8 cellular contexts compared by ENCODE assay signal in the genomic region with DNA sequence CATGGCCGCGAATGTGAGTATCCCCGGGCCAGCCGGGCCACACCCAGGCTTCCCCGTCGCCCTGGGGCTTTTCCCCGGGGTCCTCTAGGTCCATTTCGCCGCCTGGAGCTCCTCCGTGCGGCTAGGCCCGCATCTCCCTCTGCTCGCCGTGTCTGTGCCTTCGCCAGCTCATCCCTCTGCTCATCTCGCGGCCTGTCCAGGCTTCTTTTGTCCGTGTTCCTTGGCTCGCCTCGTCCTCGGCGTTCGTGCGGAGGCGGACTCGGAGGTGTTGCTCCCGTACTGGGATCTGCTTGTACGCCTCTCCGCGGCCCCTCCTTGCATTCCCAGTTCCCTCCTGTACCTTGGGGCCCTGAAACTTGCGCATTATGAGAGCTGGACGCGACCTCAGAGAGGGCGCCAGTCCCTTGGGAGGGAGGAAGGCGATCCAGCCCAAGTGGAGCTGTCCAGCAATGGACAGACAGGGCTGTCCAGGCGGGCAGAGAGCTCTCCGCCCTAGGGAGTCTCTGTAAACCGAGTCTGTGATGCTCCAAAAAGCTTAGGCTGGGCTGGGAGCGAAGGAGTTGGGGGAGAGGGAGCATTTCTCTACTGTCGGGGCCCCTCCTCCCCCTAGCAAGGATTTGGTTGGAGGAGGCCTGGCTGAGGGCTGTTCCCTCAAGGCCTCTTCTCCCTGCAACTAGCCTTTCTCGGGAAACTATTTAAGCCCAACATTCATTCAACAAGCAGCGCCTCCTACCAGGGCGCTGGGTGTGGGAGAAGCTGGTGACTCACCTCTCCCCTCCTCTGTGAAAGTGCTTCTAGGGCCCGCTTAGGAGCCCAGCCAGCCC. TPM values are rescaled to one million over a fixed set of nuclear protein-coding genes. Genes with fewer than 3 reads are reported as not detected.
DNase-seq lines count a peak whose midpoint lies in the region; ATAC-seq and TF ChIP-seq lines count a peak whose summit lies in the region.

No MANE protein-coding gene starts in this region.

- in situ Hi-C loops in SK-MEL-5 (cut with HindIII; ENCODE audit: low pct_unique_long_range_greater_than_20kb, low sequenced_read_pairs) = no loop called here

- peaks cover 43 to 55% of the 10 kb centered on the region in 2 donors for H3K36me3 Mint-ChIP-seq in CD14-positive monocyte
- H3K36me3 Mint-ChIP-seq in activated naive CD8-positive, alpha-beta T cell treated with anti-CD3 and anti-CD28 coated beads, Interleukin-2, amount 50 U/mL, for 24 hours (ENCODE audit: low read depth) = peaks cover 53% of the 10 kb centered on the region
- H3K36me3 Mint-ChIP-seq in progenitor cell of endocrine pancreas (ENCODE audit: insufficient read depth) = peaks cover 21% of the 10 kb centered on the region

- peaks cover 44% of the 10 kb centered on the region for H3K4me1 Mint-ChIP-seq in CD14-positive monocyte
- peaks cover 57% of the 10 kb centered on the region for H3K4me1 Mint-ChIP-seq in activated naive CD8-positive, alpha-beta T cell treated with anti-CD3 and anti-CD28 coated beads, Interleukin-2, amount 50 U/mL, for 24 hours
- H3K4me1 Mint-ChIP-seq in progenitor cell of endocrine pancreas (ENCODE audit: low read depth) = peaks cover 19% of the 10 kb centered on the region

- ATAC-seq in GM19452 (IDR thresholded peaks at IDR 0.05; ENCODE audit: unreplicated experiment) (peak; percentile 28), HG03571 (IDR thresholded peaks at IDR 0.05; ENCODE audit: unreplicated experiment) (peak; percentile 20), left ventricle myocardium superior (peak; percentile 62)
- ATAC-seq in activated naive CD8-positive, alpha-beta T cell treated with anti-CD3 and anti-CD28 coated beads, Interleukin-2, amount 50 U/mL, for 24 hours = peak; percentile 62

- H3K27me3 Mint-ChIP-seq in CD14-positive monocyte (ENCODE audit: low read depth in 3 of 3) (peaks cover 0 to 2% (median 1%) of the 10 kb centered on the region in 3 donors), progenitor cell of endocrine pancreas (no peaks in the 10 kb centered on the region)
- no peaks in the 10 kb centered on the region for H3K27me3 Mint-ChIP-seq in activated naive CD8-positive, alpha-beta T cell treated with anti-CD3 and anti-CD28 coated beads, Interleukin-2, amount 50 U/mL, for 24 hours

- H3K9me3 Mint-ChIP-seq in CD14-positive monocyte = peaks cover 0 to under 1% (median 0%) of the 10 kb centered on the region in 7 donors
- no peaks in the 10 kb centered on the region for H3K9me3 Mint-ChIP-seq in activated naive CD8-positive, alpha-beta T cell treated with anti-CD3 and anti-CD28 coated beads, Interleukin-2, amount 50 U/mL, for 24 hours
- H3K9me3 Mint-ChIP-seq in progenitor cell of endocrine pancreas (ENCODE audit: low read depth) = no peaks in the 10 kb centered on the region

- intact Hi-C loops in CD14-positive monocyte (cut with micrococcal nuclease) = loop anchor here (2.0 to 10.0 kb wide), 4 partner anchors 21 to 939 kb away; partner anchors contain the start of gene MRPS25 (in 1 of the 2)
- intact Hi-C loops in left ventricle myocardium superior (cut with micrococcal nuclease) = no loop called here

- DNase-seq in CD14-positive monocyte (ENCODE audit: low spot score) (peak; percentile 68), SK-MEL-5 (ENCODE audit: low read depth, low spot score) (peak; percentile 48), left ventricle myocardium superior (peak; percentile 72), progenitor cell of endocrine pancreas (ENCODE audit: low spot score, unreplicated experiment) (peak; percentile 41), NCI-H524 treated with DMSO at 0.1 percent for 48 hours (lab: John Stamatoyannopoulos, UW) (no peak)
- DNase-seq in activated naive CD8-positive, alpha-beta T cell treated with anti-CD3 and anti-CD28 coated beads, Interleukin-2, amount 50 U/mL, for 24 hours = peak; percentile 62

- H3K4me3 Mint-ChIP-seq in CD14-positive monocyte (peak overlapping the region; percentile 96), progenitor cell of endocrine pancreas (ENCODE audit: low read depth) (peak overlapping the region; percentile 92)
- H3K4me3 Mint-ChIP-seq in activated naive CD8-positive, alpha-beta T cell treated with anti-CD3 and anti-CD28 coated beads, Interleukin-2, amount 50 U/mL, for 24 hours = peak overlapping the region; percentile 94

- H3K27ac Mint-ChIP-seq in CD14-positive monocyte = peak overlapping the region; percentile 89 to 99 (median 96)
- H3K27ac Mint-ChIP-seq in activated naive CD8-positive, alpha-beta T cell treated with anti-CD3 and anti-CD28 coated beads, Interleukin-2, amount 50 U/mL, for 24 hours = peak overlapping the region; percentile 93
- H3K27ac Mint-ChIP-seq in progenitor cell of endocrine pancreas = peak overlapping the region; percentile 100

- TF ChIP-seq CTCF in CD14-positive monocyte (IDR thresholded peaks at IDR 0.05) = no peak
- TF ChIP-seq CTCF in progenitor cell of endocrine pancreas (IDR thresholded peaks at IDR 0.05; ENCODE audit: unreplicated experiment) = no peak

RNA-seq across cellular contexts. Expression of gene TMEM43, which starts 0.6 kb away (rescaled TPM):
- 10 to 100 TPM; 66.7 to 69.7 TPM for polyA plus RNA-seq in CD14-positive monocyte
- total RNA-seq in SK-MEL-5 (2014; rRNA removed; shearing (Covaris generic)) = 56.4 and 58.2 TPM in 2 replicates
- 51.6 and 60.9 TPM in 2 replicates for polyA plus RNA-seq in SK-MEL-5 (2015; cell fraction: cytosol; rRNA removed)
- polyA plus RNA-seq in SK-MEL-5 (2015; cell fraction: nucleus; rRNA removed) = 70.2 and 79.0 TPM in 2 replicates
- total RNA-seq in left ventricle myocardium superior (29.5 TPM), progenitor cell of endocrine pancreas (38.2 and 40.0 TPM in 2 replicates)

RNA-seq across cellular contexts. Expression of gene CHCHD4, which starts 0.7 kb away (rescaled TPM):
- 10 to 100 TPM; 13.6 to 13.8 TPM for polyA plus RNA-seq in CD14-positive monocyte
- 41.0 and 42.3 TPM in 2 replicates for total RNA-seq in SK-MEL-5 (2014; rRNA removed; shearing (Covaris generic))
- polyA plus RNA-seq in SK-MEL-5 (2015; cell fraction: cytosol; rRNA removed) = 30.3 and 34.7 TPM in 2 replicates
- 5.8 and 6.7 TPM in 2 replicates for polyA plus RNA-seq in SK-MEL-5 (2015; cell fraction: nucleus; rRNA removed)
- total RNA-seq in left ventricle myocardium superior (36.8 TPM), progenitor cell of endocrine pancreas (10.8 and 12.7 TPM in 2 replicates)

RNA-seq across cellular contexts. Expression of gene XPC, which starts 53.0 kb away (rescaled TPM):
- 10 to 100 TPM; 13.4 to 22.0 TPM for polyA plus RNA-seq in CD14-positive monocyte
- total RNA-seq in SK-MEL-5 (2014; rRNA removed; shearing (Covaris generic)) = 25.3 and 25.9 TPM in 2 replicates
- polyA plus RNA-seq in SK-MEL-5 (2015; cell fraction: cytosol; rRNA removed) = 31.3 and 39.0 TPM in 2 replicates
- polyA plus RNA-seq in SK-MEL-5 (2015; cell fraction: nucleus; rRNA removed) = 38.7 and 41.0 TPM in 2 replicates
- total RNA-seq in left ventricle myocardium superior = 7.9 TPM
- total RNA-seq in progenitor cell of endocrine pancreas = 40.1 and 43.0 TPM in 2 replicates

RNA-seq across cellular contexts. Expression of gene LSM3, which starts 53.2 kb away (rescaled TPM):
- polyA plus RNA-seq in CD14-positive monocyte = 10 to 100 TPM; 19.8 to 23.2 TPM
- 17.4 and 17.8 TPM in 2 replicates for total RNA-seq in SK-MEL-5 (2014; rRNA removed; shearing (Covaris generic))
- 10.1 and 12.6 TPM in 2 replicates for polyA plus RNA-seq in SK-MEL-5 (2015; cell fraction: cytosol; rRNA removed)
- polyA plus RNA-seq in SK-MEL-5 (2015; cell fraction: nucleus; rRNA removed) = 2.1 and 3.1 TPM in 2 replicates
- total RNA-seq in left ventricle myocardium superior = 15.7 TPM
- total RNA-seq in progenitor cell of endocrine pancreas = 13.2 and 13.4 TPM in 2 replicates
